ENCODE assay signal across 21 cellular contexts in the genomic region with DNA sequence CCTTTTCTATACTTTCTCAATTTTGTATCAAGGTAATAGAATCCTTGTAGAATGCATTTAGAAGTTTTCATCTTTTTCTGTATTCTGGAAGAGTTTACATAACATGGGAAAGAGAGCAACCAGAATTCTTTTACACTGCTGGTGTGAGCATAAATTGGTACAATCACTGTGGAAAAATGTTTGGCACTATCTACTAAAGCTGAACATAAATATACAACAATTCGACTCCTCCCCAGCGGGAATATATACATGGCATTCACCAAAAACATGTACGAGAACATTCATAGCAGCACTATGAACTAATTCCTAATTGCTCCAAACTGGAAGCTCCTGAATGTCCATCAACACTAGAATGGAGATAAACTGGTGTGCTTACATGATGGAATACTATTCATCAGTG. TPM values are rescaled to one million over a fixed set of nuclear protein-coding genes. Genes with fewer than 3 reads are reported as not detected.
"Had no signal": no experiment of that assay in that cellular context is flagged by ENCODE, and none has a peak within 500 bp of the region (broad histone marks: within the 10 kb centered on the region; RNA-seq: fewer than 3 reads in every experiment).

No MANE protein-coding gene starts in this region.

- ATAC-seq: left ventricle myocardium superior; stimulated activated naive CD8-positive, alpha-beta T cell treated with anti-CD3 and anti-CD28 coated beads, Interleukin-15, amount 100 ng/mL, for 72 hours; upper lobe of right lung had no signal

- H3K9me3 ChIP-seq: breast epithelium, sigmoid colon, upper lobe of right lung had no signal

- H3K4me3 ChIP-seq: neural progenitor cell had no signal

- H3K36me3 ChIP-seq: breast epithelium, neural progenitor cell, sigmoid colon, upper lobe of right lung had no signal

- H3K27ac Mint-ChIP-seq: neural progenitor cell had no signal

- H3K27ac ChIP-seq: neural progenitor cell had no signal

- H3K9me3 Mint-ChIP-seq: activated CD4-positive, alpha-beta T cell treated with anti-CD3 and anti-CD28 coated beads, Interleukin-2, amount 10 ng/mL, durations not matched to agents 7 days and 5 days; dendritic cell treated with granulocyte-macrophage colony-stimulating factor and Interleukin-4, amounts not matched to agents 40 ng/mL and 50 ng/mL, for 4 days; memory B cell; stimulated activated naive CD8-positive, alpha-beta T cell treated with anti-CD3 and anti-CD28 coated beads, Interleukin-15, amount 100 ng/mL, for 72 hours had no signal

- DNase-seq: activated CD4-positive, alpha-beta T cell treated with anti-CD3 and anti-CD28 coated beads, Interleukin-2, amount 10 ng/mL, durations not matched to agents 7 days and 5 days; activated gamma-delta T cell; aorta; cerebellar nuclear complex; effector memory CD4-positive, alpha-beta T cell; foreskin melanocyte; kidney glomerular epithelial cell; left ventricle myocardium superior; sigmoid colon; stimulated activated CD4-positive, alpha-beta T cell treated with anti-CD3 and anti-CD28 coated beads, Interleukin-1b, Interleukin-23, amount 100 ng/mL, for 48 hours; stimulated activated naive CD8-positive, alpha-beta T cell treated with anti-CD3 and anti-CD28 coated beads, Interleukin-15, amount 100 ng/mL, for 72 hours; upper lobe of right lung had no signal

- H3K36me3 Mint-ChIP-seq: memory B cell had no signal

- H3K9ac ChIP-seq: neural progenitor cell had no signal

- H3K4me2 ChIP-seq: neural progenitor cell had no signal

- H3K27me3 Mint-ChIP-seq: dendritic cell treated with granulocyte-macrophage colony-stimulating factor and Interleukin-4, amounts not matched to agents 40 ng/mL and 50 ng/mL, for 4 days; memory B cell; stimulated activated naive CD8-positive, alpha-beta T cell treated with anti-CD3 and anti-CD28 coated beads, Interleukin-15, amount 100 ng/mL, for 72 hours had no signal

- H3K4me3 Mint-ChIP-seq: neural progenitor cell had no signal

- H2AFZ ChIP-seq: neural progenitor cell had no signal

- H3K27me3 ChIP-seq: breast epithelium, sigmoid colon, upper lobe of right lung had no signal

RNA-seq across cellular contexts. Expression of gene OVAAL, which starts 54.6 kb away (rescaled TPM):
- total RNA-seq: activated CD4-positive, alpha-beta T cell treated with anti-CD3 and anti-CD28 coated beads, Interleukin-2, amount 10 ng/mL, durations not matched to agents 7 days and 5 days; aorta; breast epithelium; mucosa of gallbladder; osteocyte; pulmonary artery endothelial cell; sigmoid colon; T-helper 2 cell treated with Interferon-gamma antibody and Interleukin-4, amounts not matched to agents 100 ng/mL and 5 ng/mL, for 36 hours; temporal lobe; upper lobe of right lung had no signal
- polyA plus RNA-seq: aorta, sigmoid colon had no signal
